In genomic region chr12:91774471-91774921, GRCh38 we compare ENCODE assay signal across 14 cellular contexts.
DNase-seq lines count a peak whose midpoint lies in the region; ATAC-seq and TF ChIP-seq lines count a peak whose summit lies in the region.
"Had no signal": no experiment of that assay in that cellular context is flagged by ENCODE, and none has a peak within 500 bp of the region (broad histone marks: within the 10 kb centered on the region; RNA-seq: fewer than 3 reads in every experiment).

No MANE protein-coding gene starts in this region.

- H3K4me3 Mint-ChIP-seq in activated CD4-positive, alpha-beta memory T cell treated with anti-CD3 and anti-CD28 coated beads for 36 hours: no peak overlapping the region
- H3K4me3 Mint-ChIP-seq in activated CD4-positive, alpha-beta memory T cell treated with anti-CD3 and anti-CD28 coated beads, Interleukin-2, amount 10 ng/mL, durations not matched to agents 7 days and 5 days: no peak overlapping the region

- TF ChIP-seq CTCF in RWPE2 (IDR thresholded peaks at IDR 0.05; ENCODE audit: poor library complexity, severe bottlenecking): no peak

- H3K36me3 Mint-ChIP-seq in activated CD4-positive, alpha-beta memory T cell treated with anti-CD3 and anti-CD28 coated beads for 36 hours: no peaks in the 10 kb centered on the region
- H3K36me3 Mint-ChIP-seq in activated CD4-positive, alpha-beta memory T cell treated with anti-CD3 and anti-CD28 coated beads, Interleukin-2, amount 10 ng/mL, durations not matched to agents 7 days and 5 days (ENCODE audit: low read depth): no peaks in the 10 kb centered on the region

- H3K9me3 Mint-ChIP-seq in activated CD4-positive, alpha-beta memory T cell treated with anti-CD3 and anti-CD28 coated beads for 36 hours: no peaks in the 10 kb centered on the region
- H3K9me3 Mint-ChIP-seq in activated CD4-positive, alpha-beta memory T cell treated with anti-CD3 and anti-CD28 coated beads, Interleukin-2, amount 10 ng/mL, durations not matched to agents 7 days and 5 days: no peaks in the 10 kb centered on the region

- POLR2A ChIA-PET in activated CD4-positive, alpha-beta memory T cell treated with anti-CD3 and anti-CD28 coated beads for 36 hours (lab: Charles Lee): interaction anchor here (1.2 kb wide), 1 partner anchor 370 kb away, joined by 3 read pairs; no protein-coding TSS in a partner anchor
- POLR2A ChIA-PET in activated CD4-positive, alpha-beta memory T cell treated with anti-CD3 and anti-CD28 coated beads, Interleukin-2, amount 10 ng/mL, durations not matched to agents 7 days and 5 days (lab: Charles Lee): interaction anchor here (0.6 to 1.1 kb wide), 2 partner anchors 371 to 808 kb away, joined by 3 read pairs; partner anchors contain the start of gene BTG1

- H3K27ac ChIP-seq in RWPE2 (ENCODE audit: poor library complexity, severe bottlenecking): peak overlapping the region; percentile 28
- H3K27ac ChIP-seq: upper lobe of left lung had no signal

- DNase-seq in activated CD4-positive, alpha-beta memory T cell treated with anti-CD3 and anti-CD28 coated beads for 36 hours: peak; percentile 9
- no peak for DNase-seq in activated CD4-positive, alpha-beta memory T cell treated with anti-CD3 and anti-CD28 coated beads, Interleukin-2, amount 10 ng/mL, durations not matched to agents 7 days and 5 days
- DNase-seq in RWPE2 (ENCODE audit: low spot score) (no peak), fibroblast of peridontal ligament (ENCODE audit: extremely low read depth) (peak; percentile 81), NCI-H2171 (lab: John Stamatoyannopoulos, UW) (no peak), dermis blood vessel endothelial cell (no peak)
- DNase-seq: ACHN; activated CD8-positive, alpha-beta memory T cell treated with anti-CD3 and anti-CD28 coated beads, Interleukin-2, amount 50 U/mL, for 48 hours; erythroblast; NCI-H187 treated with DMSO at 0.1 percent for 48 hours; SIG-M5; upper lobe of left lung had no signal

- no peaks in the 10 kb centered on the region for H3K27me3 ChIP-seq in RWPE2 (ENCODE audit: insufficient read depth, poor library complexity, severe bottlenecking)
- H3K27me3 ChIP-seq in skeletal muscle satellite cell (ENCODE audit: control insufficient read depth, insufficient read depth, low read length): no peaks in the 10 kb centered on the region
- H3K27me3 ChIP-seq: upper lobe of left lung had no signal

- H3K36me3 ChIP-seq in RWPE2 (ENCODE audit: low read depth) (no peaks in the 10 kb centered on the region), skeletal muscle satellite cell (ENCODE audit: insufficient read depth, low read length) (no peaks in the 10 kb centered on the region)
- H3K36me3 ChIP-seq: upper lobe of left lung had no signal

- H3K27me3 Mint-ChIP-seq in activated CD4-positive, alpha-beta memory T cell treated with anti-CD3 and anti-CD28 coated beads for 36 hours: no peaks in the 10 kb centered on the region
- H3K27me3 Mint-ChIP-seq in activated CD4-positive, alpha-beta memory T cell treated with anti-CD3 and anti-CD28 coated beads, Interleukin-2, amount 10 ng/mL, durations not matched to agents 7 days and 5 days: no peaks in the 10 kb centered on the region

- ATAC-seq in RWPE2 (ENCODE audit: low read depth) (no peak), GM18861 (IDR thresholded peaks at IDR 0.05; ENCODE audit: unreplicated experiment) (no peak)

- peak overlapping the region; percentile 31 for H3K9ac ChIP-seq in skeletal muscle satellite cell (ENCODE audit: low read depth, low read length)

- peak overlapping the region; percentile 71 for H3K4me2 ChIP-seq in skeletal muscle satellite cell (ENCODE audit: low read length)

- H3K9me3 ChIP-seq in RWPE2 (ENCODE audit: severe bottlenecking): no peaks in the 10 kb centered on the region
- H3K9me3 ChIP-seq in skeletal muscle satellite cell (replicated peaks; ENCODE audit: low read length): no peaks in the 10 kb centered on the region
- H3K9me3 ChIP-seq: upper lobe of left lung had no signal

- H3K4me1 ChIP-seq in RWPE2 (ENCODE audit: insufficient read depth, poor library complexity, severe bottlenecking) (peaks cover 34% of the 10 kb centered on the region), skeletal muscle satellite cell (ENCODE audit: control insufficient read depth, insufficient read depth, low read length) (peaks cover 37% of the 10 kb centered on the region)

- CTCF ChIA-PET in activated CD4-positive, alpha-beta memory T cell treated with anti-CD3 and anti-CD28 coated beads for 36 hours (lab: Charles Lee): interaction anchor here (0.8 kb wide), 1 partner anchor 875 kb away, joined by 3 read pairs; no protein-coding TSS in a partner anchor
- CTCF ChIA-PET in activated CD4-positive, alpha-beta memory T cell treated with anti-CD3 and anti-CD28 coated beads, Interleukin-2, amount 10 ng/mL, durations not matched to agents 7 days and 5 days (lab: Charles Lee): interaction anchor here (0.8 kb wide), 1 partner anchor 36 kb away, joined by 4 read pairs; no protein-coding TSS in a partner anchor

- H3K27ac Mint-ChIP-seq in activated CD4-positive, alpha-beta memory T cell treated with anti-CD3 and anti-CD28 coated beads for 36 hours: peak overlapping the region; percentile 10
- H3K27ac Mint-ChIP-seq in activated CD4-positive, alpha-beta memory T cell treated with anti-CD3 and anti-CD28 coated beads, Interleukin-2, amount 10 ng/mL, durations not matched to agents 7 days and 5 days: no peak overlapping the region

- peaks cover 27% of the 10 kb centered on the region for H3K4me1 Mint-ChIP-seq in activated CD4-positive, alpha-beta memory T cell treated with anti-CD3 and anti-CD28 coated beads for 36 hours (ENCODE audit: low read depth)
- peaks cover 23% of the 10 kb centered on the region for H3K4me1 Mint-ChIP-seq in activated CD4-positive, alpha-beta memory T cell treated with anti-CD3 and anti-CD28 coated beads, Interleukin-2, amount 10 ng/mL, durations not matched to agents 7 days and 5 days

- intact Hi-C loops in activated CD4-positive, alpha-beta memory T cell treated with anti-CD3 and anti-CD28 coated beads for 36 hours (cut with micrococcal nuclease): loop anchor here (10.0 kb wide), 1 partner anchor 630 kb away; no protein-coding TSS in a partner anchor

- no peak overlapping the region for H3K4me3 ChIP-seq in RWPE2 (ENCODE audit: severe bottlenecking)
- peak overlapping the region; percentile 44 for H3K4me3 ChIP-seq in skeletal muscle satellite cell (ENCODE audit: low read length)
- H3K4me3 ChIP-seq: upper lobe of left lung had no signal

Comparison
In these comparisons a context has a peak if more than half of its experiments do, and no peak if none do; other contexts are left out.
1. DNase-seq: peak in activated CD4-positive, alpha-beta memory T cell treated with anti-CD3 and anti-CD28 coated beads for 36 hours (single experiment) and fibroblast of peridontal ligament (single experiment); none in activated CD4-positive, alpha-beta memory T cell treated with anti-CD3 and anti-CD28 coated beads, Interleukin-2, amount 10 ng/mL, durations not matched to agents 7 days and 5 days (single experiment), RWPE2 (single experiment), NCI-H2171 (single experiment) and dermis blood vessel endothelial cell (single experiment).